ENCODE assay signal across 26 cellular contexts in the genomic region with DNA sequence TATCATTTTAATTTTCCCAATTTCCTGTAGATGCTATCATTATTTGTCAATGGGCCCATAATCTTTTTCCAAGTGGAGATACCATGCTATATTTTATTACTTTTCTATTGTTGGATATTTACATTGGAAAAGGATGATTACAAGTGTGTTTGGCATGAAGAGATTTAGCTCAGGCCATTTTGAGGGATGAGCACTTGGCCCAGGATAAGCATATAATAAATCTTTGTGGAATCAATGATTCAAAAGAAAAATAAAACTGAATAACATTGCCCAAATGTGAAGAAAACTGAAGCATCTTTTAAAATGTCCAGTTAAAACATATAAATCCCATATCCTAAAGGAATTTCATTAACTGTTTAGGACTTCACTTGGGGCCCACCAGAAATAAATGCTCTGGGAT.
"Had no signal": no experiment of that assay in that cellular context is flagged by ENCODE, and none has a peak within 500 bp of the region (broad histone marks: within the 10 kb centered on the region; RNA-seq: fewer than 3 reads in every experiment).

No MANE protein-coding gene starts in this region.

- H3K36me3 ChIP-seq: cardiac muscle cell, WERI-Rb-1 had no signal

- H2AFZ ChIP-seq: PC-9 had no signal

- H3K9me3 ChIP-seq: ascending aorta had no signal

- H3K27me3 ChIP-seq: ascending aorta, cardiac muscle cell had no signal

- H3K4me2 ChIP-seq: PC-9 had no signal

- H3K4me1 ChIP-seq: ascending aorta had no signal

- H3K4me3 ChIP-seq: ascending aorta, cardiac muscle cell, PC-9, SK-N-MC had no signal

- DNase-seq: activated CD4-positive, alpha-beta memory T cell treated with anti-CD3 and anti-CD28 coated beads, Interleukin-2, amount 10 ng/mL, durations not matched to agents 7 days and 5 days; activated CD4-positive, alpha-beta T cell treated with anti-CD3 and anti-CD28 coated beads for 1 hour; activated CD4-positive, alpha-beta T cell treated with anti-CD3 and anti-CD28 coated beads for 48 hours; activated CD4-positive, CD25-positive, alpha-beta regulatory T cell; activated CD8-positive, alpha-beta memory T cell treated with anti-CD3 and anti-CD28 coated beads for 24 hours; activated CD8-positive, alpha-beta memory T cell treated with anti-CD3 and anti-CD28 coated beads, Interleukin-2, amount 10 ng/mL, durations not matched to agents 7 days and 5 days; activated CD8-positive, alpha-beta memory T cell treated with anti-CD3 and anti-CD28 coated beads, Interleukin-2, amount 50 U/mL, for 48 hours; activated effector memory CD4-positive, alpha-beta T cell treated with Interleukin-2 at 50 U/mL for 16 hours; activated naive CD4-positive, alpha-beta T cell treated with anti-CD3 and anti-CD28 coated beads, Interleukin-2, amount 10 ng/mL, durations not matched to agents 7 days and 5 days; activated T-cell treated with anti-CD3 and anti-CD28 coated beads, Interleukin-2, amount 50 U/mL, for 48 hours; amygdala; NCI-H1105; NCI-H1417 treated with DMSO at 0.1 percent for 48 hours; NCI-H187 treated with DMSO at 0.1 percent for 48 hours; NCI-H2081; NCI-H2171 treated with DMSO at 0.1 percent for 48 hours; NCI-H2227 treated with DMSO at 0.1 percent for 48 hours; NCI-H446; NCI-H510A treated with DMSO at 0.1 percent for 48 hours; PC-9; Right ventricle myocardium superior; T1000; WERI-Rb-1 had no signal

- H3K27ac ChIP-seq: ascending aorta, PC-9, SK-N-MC, WERI-Rb-1 had no signal

- ATAC-seq: activated CD8-positive, alpha-beta memory T cell treated with anti-CD3 and anti-CD28 coated beads, Interleukin-2, amount 10 ng/mL, durations not matched to agents 7 days and 5 days had no signal
